ENCODE assay signal across 12 cellular contexts in the genomic region with DNA sequence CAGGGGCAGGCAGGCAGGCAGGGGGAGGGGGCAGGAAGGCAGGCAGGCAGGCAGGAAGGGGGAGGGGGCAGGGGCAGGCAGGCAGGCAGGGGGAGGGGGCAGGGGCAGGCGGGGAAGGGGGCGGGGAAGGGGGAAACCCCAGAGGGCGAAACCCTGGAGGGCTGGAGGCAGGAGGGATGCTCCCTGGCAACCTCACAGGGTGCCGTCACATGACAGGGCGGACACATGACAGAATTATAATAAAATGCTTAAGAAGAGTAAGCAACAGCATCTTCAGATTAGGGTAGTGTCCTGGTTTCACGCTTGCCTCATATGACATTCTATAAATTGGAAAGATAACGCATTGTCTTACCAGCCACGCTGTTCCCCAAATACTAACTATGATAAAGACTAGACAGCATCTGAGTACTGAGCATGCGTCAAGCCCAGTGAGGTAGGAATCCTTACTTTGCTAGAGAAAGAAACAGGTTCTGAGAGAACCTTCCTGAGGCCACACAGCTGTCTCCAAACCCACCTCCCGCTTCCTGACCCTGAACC.
DNase-seq lines count a peak whose midpoint lies in the region; ATAC-seq and TF ChIP-seq lines count a peak whose summit lies in the region.
"Had no signal": no experiment of that assay in that cellular context is flagged by ENCODE, and none has a peak within 500 bp of the region (broad histone marks: within the 10 kb centered on the region; RNA-seq: fewer than 3 reads in every experiment).

No MANE protein-coding gene starts in this region.

- no peak for TF ChIP-seq CTCF in type B pancreatic cell (conservative IDR thresholded peaks at IDR 0.05)

- ATAC-seq in activated naive CD4-positive, alpha-beta T cell treated with anti-CD3 and anti-CD28 coated beads, Interleukin-2, amount 50 U/mL, for 72 hours, result peak; percentile 39 to 65
- no peak for ATAC-seq in GM18858 (IDR thresholded peaks at IDR 0.05; ENCODE audit: unreplicated experiment)

- no peaks in the 10 kb centered on the region for H3K9me3 Mint-ChIP-seq in activated naive CD4-positive, alpha-beta T cell treated with anti-CD3 and anti-CD28 coated beads, Interleukin-2, amount 50 U/mL, for 72 hours
- no peaks in the 10 kb centered on the region for H3K9me3 Mint-ChIP-seq in type B pancreatic cell
- H3K9me3 Mint-ChIP-seq: CD8-positive, alpha-beta memory T cell had no signal

- H3K36me3 Mint-ChIP-seq in activated naive CD4-positive, alpha-beta T cell treated with anti-CD3 and anti-CD28 coated beads, Interleukin-2, amount 50 U/mL, for 72 hours, result no peaks in the 10 kb centered on the region
- H3K36me3 Mint-ChIP-seq in type B pancreatic cell, result no peaks in the 10 kb centered on the region
- H3K36me3 Mint-ChIP-seq: CD8-positive, alpha-beta memory T cell had no signal

- H3K4me1 Mint-ChIP-seq in type B pancreatic cell (ENCODE audit: unreplicated experiment), result peaks cover 65% of the 10 kb centered on the region

- no peaks in the 10 kb centered on the region for H3K27me3 Mint-ChIP-seq in type B pancreatic cell

- H3K27ac Mint-ChIP-seq in activated naive CD4-positive, alpha-beta T cell treated with anti-CD3 and anti-CD28 coated beads, Interleukin-2, amount 50 U/mL, for 72 hours, result peak overlapping the region in 1 of 2 donors; percentile 32
- peak overlapping the region; percentile 36 for H3K27ac Mint-ChIP-seq in type B pancreatic cell

- peak overlapping the region; percentile 31 for H3K4me3 Mint-ChIP-seq in type B pancreatic cell
- H3K4me3 Mint-ChIP-seq: CD8-positive, alpha-beta memory T cell had no signal

- H3K4me3 ChIP-seq in Jurkat, Clone E6-1 (ENCODE audit: low read length), result no peak overlapping the region
- H3K4me3 ChIP-seq: SJCRH30 had no signal

- peak; percentile 3 for DNase-seq in stimulated activated CD4-positive, alpha-beta T cell treated with anti-CD3 and anti-CD28 coated beads, Interleukin-15, amount 100 ng/mL, for 24 hours
- DNase-seq in stimulated activated CD4-positive, alpha-beta T cell treated with anti-CD3 and anti-CD28 coated beads, Interleukin-2, amount 100 ng/mL, for 24 hours, result no peak
- peak; percentile 24 for DNase-seq in Jurkat, Clone E6-1 (ENCODE audit: low read depth, low spot score)
- peak in 1 of 2 donors; percentile 31 for DNase-seq in activated naive CD4-positive, alpha-beta T cell treated with anti-CD3 and anti-CD28 coated beads, Interleukin-2, amount 50 U/mL, for 72 hours (ENCODE audit: low spot score in 2 of 2)
- DNase-seq in type B pancreatic cell (ENCODE audit: extremely low spot score, unreplicated experiment) (no peak), cerebellar cortex (ENCODE audit: low spot score) (no peak)
- no peak for DNase-seq in stimulated activated CD4-positive, alpha-beta T cell treated with anti-CD3 and anti-CD28 coated beads, Interleukin-12 subunit alpha, Interleukin-12 subunit beta, amount 100 ng/mL, for 4 hours
- DNase-seq: CD8-positive, alpha-beta memory T cell; NCI-H446; SJCRH30; stimulated activated naive CD4-positive, alpha-beta T cell treated with Interleukin-2 at 50 U/mL for 16 hours had no signal

Comparison
In these comparisons a context has a peak if more than half of its experiments do, and no peak if none do; other contexts are left out.
1. DNase-seq: peak in stimulated activated CD4-positive, alpha-beta T cell treated with anti-CD3 and anti-CD28 coated beads, Interleukin-15, amount 100 ng/mL, for 24 hours (single experiment) and Jurkat, Clone E6-1 (single experiment); none in stimulated activated CD4-positive, alpha-beta T cell treated with anti-CD3 and anti-CD28 coated beads, Interleukin-2, amount 100 ng/mL, for 24 hours (0 of 2), type B pancreatic cell (single experiment), cerebellar cortex (single experiment) and stimulated activated CD4-positive, alpha-beta T cell treated with anti-CD3 and anti-CD28 coated beads, Interleukin-12 subunit alpha, Interleukin-12 subunit beta, amount 100 ng/mL, for 4 hours (single experiment).